24 cellular contexts compared by ENCODE assay signal in genomic region chr14:53900499-53900898, GRCh38. TPM values are rescaled to one million over a fixed set of nuclear protein-coding genes. Genes with fewer than 3 reads are reported as not detected.
DNase-seq lines count a peak whose midpoint lies in the region; TF ChIP-seq lines count a peak whose summit lies in the region.
"Had no signal": no experiment of that assay in that cellular context is flagged by ENCODE, and none has a peak within 500 bp of the region (broad histone marks: within the 10 kb centered on the region; RNA-seq: fewer than 3 reads in every experiment).

No MANE protein-coding gene starts in this region.

- 6 to 7% methylated on average over 4 of the region's 4 CpGs for WGBS in GM23248 (ENCODE audit: low coverage in 1 of 2, low lambda C conversion rate in 2 of 2, missing lambda C conversion rate in 2 of 2), 2 experiments
- WGBS in lower leg skin, 2 donors = 40 to 62% methylated on average over 4 of the region's 4 CpGs
- 35% methylated on average over 4 of the region's 4 CpGs for WGBS in suprapubic skin

- no peaks in the 10 kb centered on the region for H3F3A ChIP-seq in GM23248 (ENCODE audit: insufficient read depth)

- H3K4me3 ChIP-seq in GM23248 (no peak overlapping the region), foreskin fibroblast (ENCODE audit: low read depth in 1 of 2, low read length in 2 of 2) (no peak overlapping the region), lower leg skin (ENCODE audit: low read depth, poor library complexity, severe bottlenecking) (no peak overlapping the region), suprapubic skin (no peak overlapping the region)
- H3K4me3 ChIP-seq: hepatocyte, lung had no signal

- H3K27ac ChIP-seq in GM23248 (no peak overlapping the region), suprapubic skin (no peak overlapping the region)
- H3K27ac ChIP-seq: brain microvascular endothelial cell, hepatocyte, RWPE1 had no signal

- no peaks in the 10 kb centered on the region for H3K9me2 ChIP-seq in GM23248 (ENCODE audit: insufficient read depth)

- no peak overlapping the region for H3K9ac ChIP-seq in GM23248

- H3K4me1 ChIP-seq in GM23248 (ENCODE audit: insufficient read depth) = no peaks in the 10 kb centered on the region
- peaks cover 4% of the 10 kb centered on the region for H3K4me1 ChIP-seq in suprapubic skin

- in situ Hi-C loops in GM23248 (cut with MboI) = no loop called here

- no peaks in the 10 kb centered on the region for H3K9me3 ChIP-seq in GM23248 (ENCODE audit: low read depth)
- H3K9me3 ChIP-seq in suprapubic skin = no peaks in the 10 kb centered on the region

- no peak for TF ChIP-seq POLR2A in lower leg skin (IDR thresholded peaks at IDR 0.05)
- no peak for TF ChIP-seq POLR2A in suprapubic skin (IDR thresholded peaks at IDR 0.05)

- H3K27me3 ChIP-seq in GM23248 (replicated peaks; ENCODE audit: insufficient read depth) = peaks cover 8% of the 10 kb centered on the region; the same call in 1 of the 2 replicates
- no peaks in the 10 kb centered on the region for H3K27me3 ChIP-seq in suprapubic skin
- H3K27me3 ChIP-seq: brain microvascular endothelial cell, hepatocyte had no signal

- peak; percentile 6 for DNase-seq in GM23248
- DNase-seq in foreskin fibroblast = peak; percentile 74 to 85
- peak; percentile 74 to 91 for DNase-seq in lower leg skin (ENCODE audit: low spot score in 2 of 2)
- peak; percentile 85 to 88 for DNase-seq in suprapubic skin (ENCODE audit: low spot score in 2 of 2)
- no peak for DNase-seq in NCI-H510A treated with DMSO at 0.1 percent for 48 hours (lab: John Stamatoyannopoulos, UW)
- no peak for DNase-seq in stimulated activated CD4-positive, alpha-beta T cell treated with anti-CD3 and anti-CD28 coated beads, Interleukin-4, amount 100 ng/mL, for 1 hour
- no peak for DNase-seq in activated T-cell treated with anti-CD3 and anti-CD28 coated beads for 4 hours
- no peak for DNase-seq in NCI-H748 (lab: John Stamatoyannopoulos, UW; ENCODE audit: unreplicated experiment)
- DNase-seq: activated CD4-positive, alpha-beta T cell treated with anti-CD3 and anti-CD28 coated beads, Interleukin-2, amount 50 U/mL, for 4 hours; activated CD8-positive, alpha-beta memory T cell treated with anti-CD3 and anti-CD28 coated beads, Interleukin-2, amount 50 U/mL, for 4 hours; activated naive CD8-positive, alpha-beta T cell treated with anti-CD3 and anti-CD28 coated beads, Interleukin-2, amount 10 ng/mL, durations not matched to agents 7 days and 5 days; brain microvascular endothelial cell; CD8-positive, alpha-beta T cell; immature natural killer cell; KG1; NCI-H1694 treated with DMSO at 0.1 percent for 48 hours; NCI-H2171 treated with DMSO at 0.1 percent for 48 hours; NCI-H526 treated with DMSO at 0.1 percent for 48 hours; nucleus accumbens; retina; T-helper 9 cell had no signal

- no peak for TF ChIP-seq EP300 in suprapubic skin (IDR thresholded peaks at IDR 0.05)

- H3K4me2 ChIP-seq in GM23248 (ENCODE audit: unreplicated experiment) = no peak overlapping the region
- H3K4me2 ChIP-seq: hepatocyte had no signal

- H2AFZ ChIP-seq in GM23248 = no peak overlapping the region
- H2AFZ ChIP-seq: hepatocyte had no signal

- intact Hi-C loops in lower leg skin (cut with DNase I; ENCODE audit: low total_unique reads) = no loop called here

- no peaks in the 10 kb centered on the region for H3K79me2 ChIP-seq in GM23248 (ENCODE audit: insufficient read depth)
- H3K79me2 ChIP-seq: hepatocyte had no signal

- TF ChIP-seq CTCF in foreskin fibroblast (IDR thresholded peaks at IDR 0.05; ENCODE audit: low read depth, low read length) = no peak
- TF ChIP-seq CTCF in lower leg skin (IDR thresholded peaks at IDR 0.05) = no peak
- TF ChIP-seq CTCF in suprapubic skin (IDR thresholded peaks at IDR 0.05) = no peak

- H3K36me3 ChIP-seq in GM23248 (ENCODE audit: low read depth) = no peaks in the 10 kb centered on the region
- H3K36me3 ChIP-seq in suprapubic skin = no peaks in the 10 kb centered on the region
- H3K36me3 ChIP-seq: brain microvascular endothelial cell had no signal

- no peaks in the 10 kb centered on the region for H4K20me1 ChIP-seq in GM23248 (ENCODE audit: insufficient read depth)

RNA-seq across cellular contexts. Expression of gene BMP4, which starts 56.1 kb away (rescaled TPM):
- not detected in 2 replicates for total RNA-seq in GM23248 (2014; rRNA removed; shearing (Covaris generic))
- not detected in 2 replicates for polyA plus RNA-seq in GM23248 (2016; fragmentation: Nextera tagmentation; extraction: Ambion mirVana)
- total RNA-seq in lower leg skin (10 to 100 TPM in 3 of 4 donors, 1 to 10 TPM in 1; 9.1 to 24.5 (median 19.0) TPM), suprapubic skin (10 to 100 TPM in 3 of 4 donors, 1 to 10 TPM in 1; 9.9 to 23.7 (median 15.4) TPM)
- total RNA-seq: CD8-positive, alpha-beta T cell had no signal
- polyA plus RNA-seq: immature natural killer cell had no signal

Comparison
In these comparisons a context has a peak if more than half of its experiments do, and no peak if none do; other contexts are left out.
1. DNase-seq: peak in GM23248 (single experiment), foreskin fibroblast (2 of 2), lower leg skin (2 of 2) and suprapubic skin (2 of 2); none in NCI-H510A treated with DMSO at 0.1 percent for 48 hours (single experiment), stimulated activated CD4-positive, alpha-beta T cell treated with anti-CD3 and anti-CD28 coated beads, Interleukin-4, amount 100 ng/mL, for 1 hour (single experiment), activated T-cell treated with anti-CD3 and anti-CD28 coated beads for 4 hours (single experiment) and NCI-H748 (single experiment).
2. RNA of gene BMP4, which starts 56.1 kb away (total RNA-seq): 9.1 to 24.5 TPM in lower leg skin and 9.9 to 23.7 TPM in suprapubic skin; not detected in GM23248; every median in the first group is over 10 times any median in the second.